In the genomic region with DNA sequence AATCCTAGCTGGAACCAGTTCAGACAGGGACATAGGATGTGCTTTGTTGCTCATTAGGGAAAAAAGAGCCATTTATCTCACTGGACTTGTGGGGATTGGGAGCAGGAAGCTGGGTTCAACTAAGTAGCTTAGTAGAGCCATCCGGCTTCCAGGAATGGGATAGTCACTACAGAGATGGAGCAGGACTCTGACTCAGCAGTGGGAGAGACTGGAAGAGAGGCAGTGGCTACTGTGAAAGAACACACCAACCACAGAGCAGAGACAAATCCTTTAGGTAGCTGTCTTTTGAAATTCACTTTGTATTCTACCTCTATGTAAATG, we compare ENCODE assay signal across 11 cellular contexts.
DNase-seq lines count a peak whose midpoint lies in the region; ATAC-seq and TF ChIP-seq lines count a peak whose summit lies in the region.
"Had no signal": no experiment of that assay in that cellular context is flagged by ENCODE, and none has a peak within 500 bp of the region (broad histone marks: within the 10 kb centered on the region; RNA-seq: fewer than 3 reads in every experiment).

No MANE protein-coding gene starts in this region.

- H3K36me3 Mint-ChIP-seq in nephron (ENCODE audit: low read depth): no peaks in the 10 kb centered on the region

- H3K4me1 ChIP-seq in foreskin keratinocyte: no peaks in the 10 kb centered on the region

- H3K4me1 Mint-ChIP-seq in nephron: peaks cover 57% of the 10 kb centered on the region

- no peaks in the 10 kb centered on the region for H3K9me3 Mint-ChIP-seq in nephron

- H3K4me3 Mint-ChIP-seq in nephron: no peak overlapping the region

- peak overlapping the region; percentile 2 to 3 (median 3) for H3K27ac Mint-ChIP-seq in nephron

- no peaks in the 10 kb centered on the region for H3K27me3 ChIP-seq in foreskin keratinocyte

- TF ChIP-seq CTCF in foreskin keratinocyte (conservative IDR thresholded peaks at IDR 0.05): peak; percentile 21
- no peak for TF ChIP-seq CTCF in nephron (IDR thresholded peaks at IDR 0.05; ENCODE audit: unreplicated experiment in 3 of 3)

- H3K27ac ChIP-seq in foreskin keratinocyte: no peak overlapping the region

- ATAC-seq in foreskin keratinocyte (peak; percentile 74), GM18868 (IDR thresholded peaks at IDR 0.05; ENCODE audit: unreplicated experiment) (no peak), GM18511 (IDR thresholded peaks at IDR 0.05; ENCODE audit: unreplicated experiment) (no peak), HG02642 (IDR thresholded peaks at IDR 0.05; ENCODE audit: poor library complexity, unreplicated experiment) (no peak), HG03045 (IDR thresholded peaks at IDR 0.05; ENCODE audit: unreplicated experiment) (no peak)
- ATAC-seq: activated CD4-positive, CD25-positive, alpha-beta regulatory T cell treated with anti-CD3 and anti-CD28 coated beads, Interleukin-2, amount 50 U/mL, for 24 hours had no signal

- DNase-seq in GM03348 (ENCODE audit: low spot score) (peak; percentile 44), RPMI7951 (ENCODE audit: low read depth) (peak; percentile 19), foreskin keratinocyte (peak in 1 of 2 donors; percentile 55)
- DNase-seq: NCI-H1105; stimulated activated naive CD4-positive, alpha-beta T cell had no signal

- no peaks in the 10 kb centered on the region for H3K27me3 Mint-ChIP-seq in nephron (ENCODE audit: low read depth)
